Comparison of ENCODE assay signal across 23 cellular contexts in the genomic region with DNA sequence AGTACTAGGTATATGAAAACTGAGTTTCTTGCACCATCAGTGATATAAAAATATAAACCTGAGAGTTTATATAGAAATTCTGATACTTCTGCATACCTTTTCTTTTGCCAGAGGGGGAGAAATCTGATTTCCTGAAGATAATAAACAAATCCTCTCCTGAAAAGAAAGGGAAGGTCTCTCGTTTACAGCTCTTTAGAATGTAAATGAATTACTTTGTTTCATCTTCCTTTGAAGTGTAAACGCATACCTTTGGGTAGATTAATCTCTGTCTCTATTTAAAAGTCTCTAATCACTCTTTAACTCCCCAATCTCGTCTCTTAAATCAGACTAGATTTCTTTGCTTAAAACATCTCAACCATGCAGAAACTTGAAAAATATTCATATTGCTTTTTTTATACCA.
"Had no signal": no experiment of that assay in that cellular context is flagged by ENCODE, and none has a peak within 500 bp of the region (broad histone marks: within the 10 kb centered on the region; RNA-seq: fewer than 3 reads in every experiment).

No MANE protein-coding gene starts in this region.

- H3K9me3 Mint-ChIP-seq: endodermal cell; stimulated activated naive CD8-positive, alpha-beta T cell treated with anti-CD3 and anti-CD28 coated beads, Interleukin-15, Interleukin-2, amounts not matched to agents 100 ng/mL and 50 ng/mL, for 24 hours had no signal

- H3K4me3 Mint-ChIP-seq: endodermal cell; naive thymus-derived CD4-positive, alpha-beta T cell; stimulated activated memory B cell treated with anti-CD40 and anti-IgM and Interleukin-4, amounts not matched to agents 10 μg/mL and 1 μg/mL and 100 μg/mL, for 72 hours; stimulated activated naive CD8-positive, alpha-beta T cell treated with anti-CD3 and anti-CD28 coated beads, Interleukin-15, Interleukin-2, amounts not matched to agents 100 ng/mL and 50 ng/mL, for 24 hours had no signal

- H3K27me3 ChIP-seq: foreskin keratinocyte, spleen, testis, tibial nerve, upper lobe of right lung, vagina had no signal

- ATAC-seq: foreskin keratinocyte; left cardiac atrium; naive thymus-derived CD4-positive, alpha-beta T cell; sciatic nerve; stimulated activated memory B cell treated with anti-CD40 and anti-IgM and Interleukin-4, amounts not matched to agents 10 μg/mL and 1 μg/mL and 100 μg/mL, for 72 hours; upper lobe of right lung had no signal

- H3K9me3 ChIP-seq: left ventricle myocardium inferior, testis, tibial nerve, upper lobe of right lung, vagina had no signal

- H3K4me1 ChIP-seq: foreskin keratinocyte, left ventricle myocardium inferior, spleen, testis, tibial nerve, upper lobe of right lung, vagina had no signal

- H3K4me1 Mint-ChIP-seq: stimulated activated memory B cell treated with anti-CD40 and anti-IgM and Interleukin-4, amounts not matched to agents 10 μg/mL and 1 μg/mL and 100 μg/mL, for 72 hours had no signal

- H3K4me3 ChIP-seq: coronary artery, left ventricle myocardium inferior, lung, spleen, testis, tibial nerve, upper lobe of right lung, vagina had no signal

- H3K36me3 ChIP-seq: left ventricle myocardium inferior, spleen, tibial nerve, upper lobe of right lung, vagina had no signal

- H3K36me3 Mint-ChIP-seq: naive thymus-derived CD4-positive, alpha-beta T cell; stimulated activated memory B cell treated with anti-CD40 and anti-IgM and Interleukin-4, amounts not matched to agents 10 μg/mL and 1 μg/mL and 100 μg/mL, for 72 hours had no signal

- DNase-seq: effector CD4-positive, alpha-beta T cell; endodermal cell; erythroblast; foreskin keratinocyte; kidney; left cardiac atrium; left ventricle myocardium inferior; mesenchymal stem cell; naive thymus-derived CD4-positive, alpha-beta T cell; posterior cingulate gyrus; spleen; stimulated activated CD4-positive, alpha-beta T cell treated with anti-CD3 and anti-CD28 coated beads, Interleukin-15, amount 100 ng/mL, for 24 hours; stimulated activated CD4-positive, alpha-beta T cell treated with anti-CD3 and anti-CD28 coated beads, Interleukin-1b, Interleukin-23, amount 100 ng/mL, for 48 hours; stimulated activated CD4-positive, alpha-beta T cell treated with anti-CD3 and anti-CD28 coated beads, Interleukin-4, amount 100 ng/mL, for 24 hours; testis; upper lobe of right lung had no signal

- H3K27me3 Mint-ChIP-seq: naive thymus-derived CD4-positive, alpha-beta T cell; stimulated activated memory B cell treated with anti-CD40 and anti-IgM and Interleukin-4, amounts not matched to agents 10 μg/mL and 1 μg/mL and 100 μg/mL, for 72 hours; stimulated activated naive CD8-positive, alpha-beta T cell treated with anti-CD3 and anti-CD28 coated beads, Interleukin-15, Interleukin-2, amounts not matched to agents 100 ng/mL and 50 ng/mL, for 24 hours had no signal

- H3K27ac Mint-ChIP-seq: endodermal cell; naive thymus-derived CD4-positive, alpha-beta T cell; stimulated activated memory B cell treated with anti-CD40 and anti-IgM and Interleukin-4, amounts not matched to agents 10 μg/mL and 1 μg/mL and 100 μg/mL, for 72 hours; stimulated activated naive CD8-positive, alpha-beta T cell treated with anti-CD3 and anti-CD28 coated beads, Interleukin-15, Interleukin-2, amounts not matched to agents 100 ng/mL and 50 ng/mL, for 24 hours had no signal

- H3K27ac ChIP-seq: coronary artery, foreskin keratinocyte, left ventricle myocardium inferior, spleen, testis, tibial nerve, upper lobe of right lung, vagina had no signal
